In the genomic region with DNA sequence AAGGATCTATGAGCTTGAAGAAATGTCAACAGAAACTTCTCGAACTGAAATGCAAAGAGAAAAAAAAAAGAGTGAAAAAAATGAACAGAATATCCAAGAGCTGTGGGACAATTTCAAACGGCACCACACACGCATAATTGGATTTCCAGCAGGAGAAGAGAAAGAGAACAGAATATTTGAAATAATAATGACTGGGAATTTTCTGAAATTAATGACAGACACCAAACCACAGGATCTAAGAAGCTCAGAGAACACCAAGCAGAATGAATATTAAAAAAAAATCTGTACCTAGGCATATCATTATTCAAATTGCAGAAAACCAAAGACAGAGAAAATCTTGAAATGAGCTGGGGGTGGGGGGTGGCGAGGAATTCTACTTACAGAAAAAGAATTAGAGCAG, we compare ENCODE assay signal across 9 cellular contexts. TPM values are rescaled to one million over a fixed set of nuclear protein-coding genes. Genes with fewer than 3 reads are reported as not detected.
"Had no signal": no experiment of that assay in that cellular context is flagged by ENCODE, and none has a peak within 500 bp of the region (broad histone marks: within the 10 kb centered on the region; RNA-seq: fewer than 3 reads in every experiment).

No MANE protein-coding gene starts in this region.

- H3K27ac ChIP-seq: HL-60, KMS-11 had no signal

- H3K9ac ChIP-seq: KMS-11 had no signal

- DNase-seq: IMR-90, KBM-7, KG1 had no signal

- H3K4me3 ChIP-seq: K562 had no signal

- H3K4me2 ChIP-seq: KMS-11 had no signal

RNA-seq across cellular contexts. Expression of gene DPYSL4, which starts 27.2 kb away (rescaled TPM):
- total RNA-seq: HT-29, HT1080, K562 had no signal
- polyA plus RNA-seq: IgD-negative memory B cell had no signal
